In the genomic region with DNA sequence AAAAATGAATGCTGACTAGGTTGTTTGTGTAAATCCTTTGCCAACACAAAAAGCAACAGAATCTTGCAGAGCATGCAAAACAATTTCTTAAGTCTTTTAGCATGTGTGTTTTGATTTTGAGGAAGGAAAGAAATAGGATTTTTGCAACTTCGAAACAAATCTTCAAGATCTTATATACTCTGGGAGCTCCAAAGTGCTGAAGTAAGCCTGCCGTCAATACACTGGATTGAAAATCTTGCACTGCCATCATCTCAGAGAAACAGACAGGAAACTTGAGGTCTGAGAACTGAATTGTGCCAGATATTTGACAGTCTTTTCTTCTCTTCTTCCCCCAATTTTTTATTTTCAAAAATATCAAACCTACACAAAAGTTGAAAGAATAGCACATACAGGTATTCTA, we compare ENCODE assay signal across 19 cellular contexts. TPM values are rescaled to one million over a fixed set of nuclear protein-coding genes. Genes with fewer than 3 reads are reported as not detected.
DNase-seq lines count a peak whose midpoint lies in the region; ATAC-seq and TF ChIP-seq lines count a peak whose summit lies in the region.
"Had no signal": no experiment of that assay in that cellular context is flagged by ENCODE, and none has a peak within 500 bp of the region (broad histone marks: within the 10 kb centered on the region; RNA-seq: fewer than 3 reads in every experiment).

No MANE protein-coding gene starts in this region.

- DNase-seq in Right ventricle myocardium superior (no peak), right atrium auricular region (ENCODE audit: low spot score) (no peak), medulla oblongata (ENCODE audit: extremely low spot score) (peak; percentile 44), thyroid gland (no peak), GDM1 (lab: John Stamatoyannopoulos, UW) (no peak)
- DNase-seq: CD8-positive, alpha-beta memory T cell; KG1; NCI-H524; NCI-H774; Peyer's patch; SHP77 treated with DMSO at 0.1 percent for 48 hours had no signal

- H3K36me3 ChIP-seq in right atrium auricular region (no peaks in the 10 kb centered on the region), thyroid gland (no peaks in the 10 kb centered on the region)
- H3K36me3 ChIP-seq: Peyer's patch had no signal

- TF ChIP-seq CTCF in right atrium auricular region (IDR thresholded peaks at IDR 0.05): no peak
- no peak for TF ChIP-seq CTCF in VCaP (conservative IDR thresholded peaks at IDR 0.05)
- TF ChIP-seq CTCF in thyroid gland (IDR thresholded peaks at IDR 0.05): no peak

- H3K27ac ChIP-seq in right atrium auricular region: no peak overlapping the region
- H3K27ac ChIP-seq in VCaP: peak overlapping the region; percentile 55
- H3K27ac ChIP-seq in thyroid gland: peak overlapping the region in 2 of 3 donors; percentile 39 to 43
- H3K27ac ChIP-seq: 22Rv1, Peyer's patch, SK-N-MC had no signal

- H3K27me3 ChIP-seq in right atrium auricular region (no peaks in the 10 kb centered on the region), thyroid gland (no peaks in the 10 kb centered on the region)
- H3K27me3 ChIP-seq: Peyer's patch had no signal

- WGBS in thyroid gland, 2 donors: 56 to 64% methylated on average over 2 of the region's 2 CpGs

- H3K9me3 ChIP-seq in right atrium auricular region: no peaks in the 10 kb centered on the region
- H3K9me3 ChIP-seq in thyroid gland: no peaks in the 10 kb centered on the region
- H3K9me3 ChIP-seq: Peyer's patch had no signal

- intact Hi-C loops in Right ventricle myocardium superior (cut with DNase I) (no loop called here), thyroid gland (cut with DNase I) (no loop called here)

- no peak for TF ChIP-seq POLR2A in thyroid gland (IDR thresholded peaks at IDR 0.05)

- H3K4me1 ChIP-seq in right atrium auricular region: peaks cover 0 to 5% of the 10 kb centered on the region in 2 donors
- H3K4me1 ChIP-seq in thyroid gland: peaks cover 22 to 24% of the 10 kb centered on the region in 2 donors
- H3K4me1 ChIP-seq: Peyer's patch had no signal

- ATAC-seq in Right ventricle myocardium superior (ENCODE audit: poor library complexity): peak; percentile 48
- ATAC-seq in HG03521 (IDR thresholded peaks at IDR 0.05; ENCODE audit: unreplicated experiment): no peak
- ATAC-seq in HG03196 (IDR thresholded peaks at IDR 0.05; ENCODE audit: unreplicated experiment): no peak

- H3K4me3 ChIP-seq in right atrium auricular region: no peak overlapping the region
- no peak overlapping the region for H3K4me3 ChIP-seq in thyroid gland (replicated peaks in 1 of 3)
- H3K4me3 ChIP-seq: Peyer's patch, SK-N-MC had no signal

RNA-seq across cellular contexts. Expression of a gene that starts 29.3 kb away (rescaled TPM):
- 5.1 TPM for total RNA-seq in Right ventricle myocardium superior
- 1 to 10 TPM; 6.2 to 8.3 TPM for total RNA-seq in right atrium auricular region
- 10 to 100 TPM; 11.5 to 21.4 (median 15.9) TPM for total RNA-seq in thyroid gland

RNA-seq across cellular contexts. Expression of a gene that starts 48.6 kb away (rescaled TPM):
- total RNA-seq in Right ventricle myocardium superior (not detected), right atrium auricular region (not detected), thyroid gland (under 1 TPM in 1 of 4 donors, not detected in 3; 0.33 TPM)
- total RNA-seq: CD8-positive, alpha-beta memory T cell; H4; HT-29; OCI-LY7 had no signal

Comparison
In these comparisons a context has a peak if more than half of its experiments do, and no peak if none do; other contexts are left out.
1. H3K27ac ChIP-seq: peak in VCaP (single experiment) and thyroid gland (2 of 3); none in right atrium auricular region (0 of 2).